19 cellular contexts compared by ENCODE assay signal in the genomic region with DNA sequence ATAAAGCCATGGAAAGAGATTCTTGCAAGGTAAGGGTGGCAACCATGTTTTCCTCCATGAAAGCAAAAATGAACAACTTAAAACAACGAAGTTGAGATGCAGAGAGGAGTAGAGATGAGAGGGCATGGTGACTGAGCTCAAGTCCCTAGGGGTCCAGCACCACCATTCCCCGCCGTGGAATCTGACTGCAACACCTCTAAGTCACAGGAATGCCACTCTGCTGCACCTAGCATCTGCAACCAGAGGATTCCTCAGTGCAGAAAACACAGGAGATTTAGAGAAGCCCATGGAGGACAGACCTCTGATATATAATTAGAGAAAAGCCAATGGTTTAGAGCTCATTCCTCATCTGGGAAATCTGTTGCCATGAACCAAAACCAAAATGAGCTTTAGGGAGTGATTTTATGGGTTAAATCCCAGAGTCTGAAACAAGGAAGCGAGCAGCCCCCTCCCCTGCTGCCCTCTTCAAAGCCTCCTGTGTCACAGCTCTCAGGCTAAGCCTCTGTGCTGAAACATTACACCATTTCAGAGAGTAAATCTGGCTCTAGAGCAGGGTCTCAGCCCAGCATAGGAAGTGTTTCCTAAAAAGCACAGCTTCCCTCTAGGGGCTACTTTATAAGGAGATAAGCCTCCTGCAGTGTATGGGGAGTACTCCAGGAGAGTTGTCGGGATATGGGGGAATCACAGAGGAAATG.
DNase-seq lines count a peak whose midpoint lies in the region; TF ChIP-seq lines count a peak whose summit lies in the region.
"Had no signal": no experiment of that assay in that cellular context is flagged by ENCODE, and none has a peak within 500 bp of the region (broad histone marks: within the 10 kb centered on the region; RNA-seq: fewer than 3 reads in every experiment).

No MANE protein-coding gene starts in this region.

- peak overlapping the region; percentile 18; the same call in 1 of the 2 replicates for H3K4me3 ChIP-seq in SK-N-MC
- no peak overlapping the region for H3K4me3 ChIP-seq in adrenal gland
- H3K4me3 ChIP-seq: heart right ventricle, Peyer's patch, prostate gland, smooth muscle cell had no signal

- H3K27me3 ChIP-seq in adrenal gland = no peaks in the 10 kb centered on the region
- H3K27me3 ChIP-seq: Peyer's patch had no signal

- WGBS in adrenal gland, 4 donors = 36 to 42% (median 39%) methylated on average over 5 of the region's 5 CpGs

- TF ChIP-seq CTCF in type B pancreatic cell (conservative IDR thresholded peaks at IDR 0.05) (no peak), adrenal gland (IDR thresholded peaks at IDR 0.05) (no peak)

- H3K9me3 ChIP-seq in SK-N-MC (ENCODE audit: low read depth, low read length) (no peaks in the 10 kb centered on the region), adrenal gland (replicated peaks in 1 of 3) (no peaks in the 10 kb centered on the region)
- H3K9me3 ChIP-seq: heart right ventricle, Peyer's patch, prostate gland, SK-N-SH had no signal

- H3K27me3 Mint-ChIP-seq in type B pancreatic cell = peaks cover 21% of the 10 kb centered on the region
- H3K27me3 Mint-ChIP-seq: IgD-negative memory B cell, memory B cell had no signal

- H3K27ac ChIP-seq in SK-N-MC (no peak overlapping the region), adrenal gland (no peak overlapping the region)
- H3K27ac ChIP-seq: heart right ventricle, Peyer's patch, prostate gland had no signal

- H3K4me1 ChIP-seq in adrenal gland (replicated peaks in 1 of 2) = no peaks in the 10 kb centered on the region
- H3K4me1 ChIP-seq: heart right ventricle, Peyer's patch, prostate gland had no signal

- no peak overlapping the region for H3K9ac ChIP-seq in SK-N-MC (ENCODE audit: insufficient read length)
- H3K9ac ChIP-seq: SK-N-SH had no signal

- no peak overlapping the region for H3K27ac Mint-ChIP-seq in type B pancreatic cell
- H3K27ac Mint-ChIP-seq: activated naive CD4-positive, alpha-beta T cell treated with anti-CD3 and anti-CD28 coated beads, Interleukin-2, amount 50 U/mL, for 72 hours; IgD-negative memory B cell; memory B cell had no signal

- POLR2A ChIA-PET in HEK293T (lab: Yijun Ruan, JAX) = no interaction called here

- no peaks in the 10 kb centered on the region for H3K36me3 Mint-ChIP-seq in type B pancreatic cell
- H3K36me3 Mint-ChIP-seq: IgD-negative memory B cell, memory B cell had no signal

- intact Hi-C loops in adrenal gland (cut with DNase I) = no loop called here

- H3K4me3 Mint-ChIP-seq in type B pancreatic cell = peak overlapping the region; percentile 47
- H3K4me3 Mint-ChIP-seq: IgD-negative memory B cell, memory B cell had no signal

- H3K36me3 ChIP-seq in SK-N-MC (ENCODE audit: insufficient read depth, low read length) (no peaks in the 10 kb centered on the region), adrenal gland (replicated peaks in 1 of 2) (no peaks in the 10 kb centered on the region)
- H3K36me3 ChIP-seq: heart right ventricle, Peyer's patch, prostate gland had no signal

- CTCF ChIA-PET in HEK293T (lab: Yijun Ruan, JAX) = interaction anchor here (0.6 kb wide), 1 partner anchor 147 kb away, joined by 3 read pairs; no protein-coding TSS in a partner anchor

- TF ChIP-seq POLR2A in adrenal gland (IDR thresholded peaks at IDR 0.05) = no peak

- H3K9me3 Mint-ChIP-seq in type B pancreatic cell = no peaks in the 10 kb centered on the region

- DNase-seq in NCI-H2196 (lab: John Stamatoyannopoulos, UW; ENCODE audit: unreplicated experiment) (peak; percentile 38), NCI-H2196 treated with DMSO at 0.1 percent for 48 hours (lab: John Stamatoyannopoulos, UW; ENCODE audit: unreplicated experiment) (no peak), SK-N-MC (ENCODE audit: low read depth, low spot score) (no peak), iPS-NIHi11 (ENCODE audit: low spot score) (peak; percentile 49), type B pancreatic cell (ENCODE audit: extremely low spot score, unreplicated experiment) (no peak), hepatic stellate cell (ENCODE audit: low spot score) (no peak), adrenal gland (no peak), HEK293T (ENCODE audit: extremely low spot score) (no peak)
- DNase-seq: Calu3; EL; heart right ventricle; Peyer's patch; SK-N-SH; stimulated activated CD4-positive, alpha-beta T cell treated with anti-CD3 and anti-CD28 coated beads, Interleukin-4, amount 100 ng/mL, for 24 hours had no signal

- peaks cover 38% of the 10 kb centered on the region for H3K4me1 Mint-ChIP-seq in type B pancreatic cell (ENCODE audit: unreplicated experiment)
- H3K4me1 Mint-ChIP-seq: memory B cell had no signal

TF ChIP-seq in HEK293T, 16 proteins besides CTCF, POLR2A, EP300 and RAD21:
- TF ChIP-seq ZNF384 (IDR thresholded peaks at IDR 0.05) = no peak
- no peak for TF ChIP-seq FOXA1 (IDR thresholded peaks at IDR 0.05)
- TF ChIP-seq ELF4 (IDR thresholded peaks at IDR 0.05) = no peak
- no peak for TF ChIP-seq SP1 (IDR thresholded peaks at IDR 0.05)
- TF ChIP-seq TARDBP (IDR thresholded peaks at IDR 0.05) = no peak
- TF ChIP-seq LEF1 (IDR thresholded peaks at IDR 0.05; ENCODE audit: borderline replicate concordance) = no peak
- no peak for TF ChIP-seq BHLHE40 (IDR thresholded peaks at IDR 0.05; ENCODE audit: borderline replicate concordance)
- TF ChIP-seq L3MBTL2 (conservative IDR thresholded peaks at IDR 0.05) = no peak
- TF ChIP-seq NFRKB (IDR thresholded peaks at IDR 0.05) = no peak
- TF ChIP-seq SUZ12 (IDR thresholded peaks at IDR 0.05) = no peak
- TF ChIP-seq CTBP1 (IDR thresholded peaks at IDR 0.05; ENCODE audit: borderline replicate concordance) = no peak
- no peak for TF ChIP-seq FOXK2 (IDR thresholded peaks at IDR 0.05)
- TF ChIP-seq, protein P1, sequence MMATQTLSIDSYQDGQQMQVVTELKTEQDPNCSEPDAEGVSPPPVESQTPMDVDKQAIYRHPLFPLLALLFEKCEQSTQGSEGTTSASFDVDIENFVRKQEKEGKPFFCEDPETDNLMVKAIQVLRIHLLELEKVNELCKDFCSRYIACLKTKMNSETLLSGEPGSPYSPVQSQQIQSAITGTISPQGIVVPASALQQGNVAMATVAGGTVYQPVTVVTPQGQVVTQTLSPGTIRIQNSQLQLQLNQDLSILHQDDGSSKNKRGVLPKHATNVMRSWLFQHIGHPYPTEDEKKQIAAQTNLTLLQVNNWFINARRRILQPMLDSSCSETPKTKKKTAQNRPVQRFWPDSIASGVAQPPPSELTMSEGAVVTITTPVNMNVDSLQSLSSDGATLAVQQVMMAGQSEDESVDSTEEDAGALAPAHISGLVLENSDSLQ (IDR thresholded peaks at IDR 0.05) = no peak
- TF ChIP-seq ARNT (IDR thresholded peaks at IDR 0.05) = no peak
- TF ChIP-seq FOXM1 (IDR thresholded peaks at IDR 0.05; ENCODE audit: borderline replicate concordance) = no peak
- TF ChIP-seq HDGF (IDR thresholded peaks at IDR 0.05; ENCODE audit: borderline replicate concordance) = no peak

Comparison
In these comparisons a context has a peak if more than half of its experiments do, and no peak if none do; other contexts are left out.
1. DNase-seq: peak in NCI-H2196 (single experiment) and iPS-NIHi11 (single experiment); none in NCI-H2196 treated with DMSO at 0.1 percent for 48 hours (single experiment), SK-N-MC (single experiment), type B pancreatic cell (single experiment), hepatic stellate cell (single experiment), adrenal gland (0 of 7) and HEK293T (single experiment).